28 cellular contexts compared by ENCODE assay signal in genomic region chr16:23194497-23195221, GRCh38. TPM values are rescaled to one million over a fixed set of nuclear protein-coding genes. Genes with fewer than 3 reads are reported as not detected.
"Had no signal": no experiment of that assay in that cellular context is flagged by ENCODE, and none has a peak within 500 bp of the region (broad histone marks: within the 10 kb centered on the region; RNA-seq: fewer than 3 reads in every experiment).

No MANE protein-coding gene starts in this region.

- H3K4me3 ChIP-seq: hepatocyte, neural progenitor cell, tibial artery had no signal

- H3K9me3 ChIP-seq: tibial artery had no signal

- H3K4me1 Mint-ChIP-seq: activated CD4-positive, alpha-beta memory T cell treated with anti-CD3 and anti-CD28 coated beads, Interleukin-2, amount 10 ng/mL, durations not matched to agents 7 days and 5 days; activated CD4-positive, alpha-beta T cell treated with anti-CD3 and anti-CD28 coated beads, Interleukin-2, amount 10 ng/mL, durations not matched to agents 24 days and 14 days; activated naive CD8-positive, alpha-beta T cell treated with anti-CD3 and anti-CD28 coated beads, Interleukin-2, amount 50 U/mL, for 24 hours; brain; mesothelial cell of epicardium; naive thymus-derived CD8-positive, alpha-beta T cell; neural progenitor cell; stimulated activated naive CD8-positive, alpha-beta T cell treated with anti-CD3 and anti-CD28 coated beads, Interleukin-15, amount 100 ng/mL, for 72 hours had no signal

- H3K27me3 ChIP-seq: neural progenitor cell, tibial artery had no signal

- H3K36me3 Mint-ChIP-seq: activated CD8-positive, alpha-beta memory T cell treated with anti-CD3 and anti-CD28 coated beads, Interleukin-2, amount 10 ng/mL, durations not matched to agents 7 days and 5 days; brain; immature natural killer cell; mesothelial cell of epicardium; naive thymus-derived CD8-positive, alpha-beta T cell; neural progenitor cell had no signal

- H3K4me3 Mint-ChIP-seq: activated CD4-positive, alpha-beta memory T cell treated with anti-CD3 and anti-CD28 coated beads, Interleukin-2, amount 10 ng/mL, durations not matched to agents 7 days and 5 days; activated CD4-positive, alpha-beta T cell treated with anti-CD3 and anti-CD28 coated beads, Interleukin-2, amount 10 ng/mL, durations not matched to agents 24 days and 14 days; activated CD8-positive, alpha-beta memory T cell treated with anti-CD3 and anti-CD28 coated beads, Interleukin-2, amount 10 ng/mL, durations not matched to agents 7 days and 5 days; activated naive CD8-positive, alpha-beta T cell treated with anti-CD3 and anti-CD28 coated beads, Interleukin-2, amount 50 U/mL, for 24 hours; brain; immature natural killer cell; mesothelial cell of epicardium; naive thymus-derived CD8-positive, alpha-beta T cell; neural progenitor cell; stimulated activated naive CD8-positive, alpha-beta T cell treated with anti-CD3 and anti-CD28 coated beads, Interleukin-15, amount 100 ng/mL, for 72 hours; T-helper 1 cell treated with Interleukin-12 subunit alpha and Interleukin-12 subunit beta and Interleukin-4 antibody, amounts not matched to agents 30 μg/mL and 1 μg/mL, for 36 hours had no signal

- H3K36me3 ChIP-seq: neural progenitor cell had no signal

- ATAC-seq: activated CD4-positive, CD25-positive, alpha-beta regulatory T cell treated with anti-CD3 and anti-CD28 coated beads, Interleukin-2, amount 50 U/mL, for 24 hours; activated CD8-positive, alpha-beta memory T cell treated with anti-CD3 and anti-CD28 coated beads, Interleukin-2, amount 10 ng/mL, durations not matched to agents 7 days and 5 days; activated naive CD8-positive, alpha-beta T cell treated with anti-CD3 and anti-CD28 coated beads, Interleukin-2, amount 50 U/mL, for 24 hours; foreskin keratinocyte; naive thymus-derived CD8-positive, alpha-beta T cell; stimulated activated naive CD8-positive, alpha-beta T cell treated with anti-CD3 and anti-CD28 coated beads, Interleukin-15, amount 100 ng/mL, for 72 hours had no signal

- DNase-seq: activated CD4-positive, alpha-beta memory T cell treated with anti-CD3 and anti-CD28 coated beads, Interleukin-2, amount 10 ng/mL, durations not matched to agents 7 days and 5 days; activated CD4-positive, alpha-beta T cell treated with anti-CD3 and anti-CD28 coated beads, Interleukin-2, amount 10 ng/mL, durations not matched to agents 24 days and 14 days; activated CD8-positive, alpha-beta memory T cell treated with anti-CD3 and anti-CD28 coated beads, Interleukin-2, amount 10 ng/mL, durations not matched to agents 7 days and 5 days; activated gamma-delta T cell; activated naive CD4-positive, alpha-beta T cell treated with anti-CD3 and anti-CD28 coated beads, Interleukin-2, amount 50 U/mL, for 16 hours; activated naive CD8-positive, alpha-beta T cell treated with anti-CD3 and anti-CD28 coated beads, Interleukin-2, amount 50 U/mL, for 24 hours; activated T-cell treated with anti-CD3 and anti-CD28 coated beads for 4 hours; caudate nucleus; dermis blood vessel endothelial cell; effector CD8-positive, alpha-beta T cell; erythroblast; foreskin keratinocyte; immature natural killer cell; naive thymus-derived CD8-positive, alpha-beta T cell; stimulated activated CD4-positive, alpha-beta T cell treated with anti-CD3 and anti-CD28 coated beads, Interleukin-12 subunit alpha, Interleukin-12 subunit beta, amount 100 ng/mL, for 4 hours; stimulated activated naive CD8-positive, alpha-beta T cell treated with anti-CD3 and anti-CD28 coated beads, Interleukin-15, amount 100 ng/mL, for 72 hours; tibial artery had no signal

- H3K4me1 ChIP-seq: foreskin keratinocyte, tibial artery had no signal

- H3K27ac ChIP-seq: foreskin keratinocyte, hepatocyte, neural progenitor cell, tibial artery had no signal

- H3K27ac Mint-ChIP-seq: activated CD4-positive, alpha-beta memory T cell treated with anti-CD3 and anti-CD28 coated beads, Interleukin-2, amount 10 ng/mL, durations not matched to agents 7 days and 5 days; activated CD4-positive, alpha-beta T cell treated with anti-CD3 and anti-CD28 coated beads, Interleukin-2, amount 10 ng/mL, durations not matched to agents 24 days and 14 days; activated CD8-positive, alpha-beta memory T cell treated with anti-CD3 and anti-CD28 coated beads, Interleukin-2, amount 10 ng/mL, durations not matched to agents 7 days and 5 days; activated naive CD8-positive, alpha-beta T cell treated with anti-CD3 and anti-CD28 coated beads, Interleukin-2, amount 50 U/mL, for 24 hours; immature natural killer cell; mesothelial cell of epicardium; naive thymus-derived CD8-positive, alpha-beta T cell; neural progenitor cell; stimulated activated naive CD8-positive, alpha-beta T cell treated with anti-CD3 and anti-CD28 coated beads, Interleukin-15, amount 100 ng/mL, for 72 hours; T-helper 1 cell treated with Interleukin-12 subunit alpha and Interleukin-12 subunit beta and Interleukin-4 antibody, amounts not matched to agents 30 μg/mL and 1 μg/mL, for 36 hours had no signal

RNA-seq across cellular contexts. Expression of gene SCNN1G, which starts 12.1 kb away (rescaled TPM):
- total RNA-seq: activated CD4-positive, alpha-beta memory T cell treated with anti-CD3 and anti-CD28 coated beads, Interleukin-2, amount 10 ng/mL, durations not matched to agents 7 days and 5 days; activated CD4-positive, alpha-beta T cell treated with anti-CD3 and anti-CD28 coated beads, Interleukin-2, amount 10 ng/mL, durations not matched to agents 24 days and 14 days; activated CD8-positive, alpha-beta memory T cell treated with anti-CD3 and anti-CD28 coated beads, Interleukin-2, amount 10 ng/mL, durations not matched to agents 7 days and 5 days; foreskin keratinocyte; kidney epithelial cell; left lobe of liver; mesothelial cell of epicardium; naive thymus-derived CD8-positive, alpha-beta T cell; omental fat pad; posterior vena cava; skeletal muscle tissue had no signal
- polyA plus RNA-seq: immature natural killer cell; naive thymus-derived CD8-positive, alpha-beta T cell had no signal
